Comparison of ENCODE assay signal across 18 cellular contexts in the genomic region with DNA sequence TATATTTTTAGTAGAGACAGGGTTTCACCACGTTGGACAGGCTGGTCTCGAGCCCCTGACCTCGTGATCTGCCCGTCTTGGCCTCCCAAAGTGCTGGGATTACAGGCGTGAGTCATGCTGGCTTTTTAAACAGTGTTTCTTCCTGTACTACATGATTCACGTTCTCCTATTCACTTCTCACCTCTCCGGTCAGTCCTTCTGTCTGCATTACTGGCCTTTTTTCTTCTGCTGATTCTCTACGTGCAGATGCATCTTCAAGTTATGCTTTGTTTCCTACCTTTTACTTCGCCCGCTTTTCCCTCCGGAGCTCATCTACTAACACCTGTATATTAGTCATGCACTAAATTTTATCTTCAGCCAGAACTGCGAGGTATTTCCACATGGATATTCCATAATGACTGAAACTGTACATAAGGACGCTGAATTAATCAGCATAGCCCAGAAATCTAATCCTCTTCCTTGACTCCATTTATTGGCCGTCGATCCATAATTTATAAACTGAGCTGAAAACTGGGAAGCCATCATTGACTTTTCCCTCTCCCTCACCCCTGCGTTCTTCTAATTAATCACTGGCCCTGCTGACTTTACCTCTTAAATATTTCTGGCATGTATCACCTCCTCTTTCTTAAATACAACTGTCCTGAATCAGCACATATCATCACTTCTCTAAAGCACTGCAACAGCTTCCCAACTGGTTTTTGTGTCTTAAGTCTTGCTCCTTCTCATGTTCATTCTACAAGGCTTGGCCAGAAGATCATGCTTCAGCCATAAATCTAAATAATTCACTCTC.
DNase-seq lines count a peak whose midpoint lies in the region; ATAC-seq and TF ChIP-seq lines count a peak whose summit lies in the region.
"Had no signal": no experiment of that assay in that cellular context is flagged by ENCODE, and none has a peak within 500 bp of the region (broad histone marks: within the 10 kb centered on the region; RNA-seq: fewer than 3 reads in every experiment).

No MANE protein-coding gene starts in this region.

- H3K4me3 Mint-ChIP-seq in activated naive CD4-positive, alpha-beta T cell treated with anti-CD3 and anti-CD28 coated beads, Interleukin-2, amount 10 ng/mL, durations not matched to agents 7 days and 5 days = no peak overlapping the region
- H3K4me3 Mint-ChIP-seq: activated CD8-positive, alpha-beta memory T cell treated with anti-CD3 and anti-CD28 coated beads, Interleukin-2, amount 10 ng/mL, durations not matched to agents 7 days and 5 days had no signal

- 0 out of 2 replicates have a peak, but pooled peaks cover 9% of the 10 kb centered on the region for H3K4me1 ChIP-seq in PC-3 (ENCODE audit: insufficient read depth, low read length)
- H3K4me1 ChIP-seq: vagina had no signal

- POLR2A ChIA-PET in PC-3 (lab: Charles Lee; ENCODE audit: unreplicated experiment) = no interaction called here

- H3K4me3 ChIP-seq in PC-3 (ENCODE audit: low read length) = 0 out of 2 replicates have a peak overlapping the region, but pooled peaks have one; percentile 19
- no peak overlapping the region for H3K4me3 ChIP-seq in choroid plexus epithelial cell (ENCODE audit: low read depth, low read length)
- H3K4me3 ChIP-seq: vagina had no signal

- no peaks in the 10 kb centered on the region for H3K9me2 ChIP-seq in PC-3 (replicated peaks; ENCODE audit: low read length)

- H3K27ac Mint-ChIP-seq in activated naive CD4-positive, alpha-beta T cell treated with anti-CD3 and anti-CD28 coated beads, Interleukin-2, amount 10 ng/mL, durations not matched to agents 7 days and 5 days = no peak overlapping the region
- H3K27ac Mint-ChIP-seq: activated CD8-positive, alpha-beta memory T cell treated with anti-CD3 and anti-CD28 coated beads, Interleukin-2, amount 10 ng/mL, durations not matched to agents 7 days and 5 days had no signal

- TF ChIP-seq CTCF in PC-3 (conservative IDR thresholded peaks at IDR 0.05; ENCODE audit: low read depth, low read length) (no peak), choroid plexus epithelial cell (conservative IDR thresholded peaks at IDR 0.05; ENCODE audit: low read depth, low read length) (no peak)

- H3K27me3 ChIP-seq in PC-3 (ENCODE audit: low read length) = no peaks in the 10 kb centered on the region
- H3K27me3 ChIP-seq: vagina had no signal

- H2AFZ ChIP-seq in PC-3 (ENCODE audit: low read length) = 0 out of 2 replicates have a peak overlapping the region, but pooled peaks have one; percentile 35

- peak overlapping the region; percentile 67 for H3K27ac ChIP-seq in PC-3 (ENCODE audit: low read length)
- H3K27ac ChIP-seq: vagina had no signal

- H3K36me3 ChIP-seq in PC-3 (ENCODE audit: low read depth, low read length) = no peaks in the 10 kb centered on the region
- H3K36me3 ChIP-seq: vagina had no signal

- no peaks in the 10 kb centered on the region for H3K79me2 ChIP-seq in PC-3 (ENCODE audit: low read length)

- peak overlapping the region; percentile 42 for H3K4me2 ChIP-seq in PC-3 (ENCODE audit: low read length)

- peaks cover 15% of the 10 kb centered on the region for H3K9me3 Mint-ChIP-seq in activated naive CD4-positive, alpha-beta T cell treated with anti-CD3 and anti-CD28 coated beads, Interleukin-2, amount 10 ng/mL, durations not matched to agents 7 days and 5 days

- CTCF ChIA-PET in PC-3 (lab: Charles Lee) = no interaction called here
- CTCF ChIA-PET in activated naive CD4-positive, alpha-beta T cell treated with anti-CD3 and anti-CD28 coated beads, Interleukin-2, amount 10 ng/mL, durations not matched to agents 7 days and 5 days (lab: Charles Lee) = no interaction called here

- no peaks in the 10 kb centered on the region for H3F3A ChIP-seq in PC-3 (ENCODE audit: low read length, unreplicated experiment)

- H3K9me3 ChIP-seq in PC-3 (ENCODE audit: low read length) = no peaks in the 10 kb centered on the region
- H3K9me3 ChIP-seq: vagina had no signal

- no TSS peak for BruUV-seq in PC-3 (replicated peaks; lab: Mats Ljungman, UMichigan)

- DNase-seq in EH (ENCODE audit: low read depth) (peak; percentile 54), PC-3 (peak; percentile 65), choroid plexus epithelial cell (ENCODE audit: low read depth) (peak; percentile 89), myocyte (ENCODE audit: low read depth) (peak; percentile 49), cardiac septum (ENCODE audit: low spot score) (no peak), dedifferentiated amniotic fluid mesenchymal stem cell (ENCODE audit: extremely low spot score) (no peak)
- DNase-seq in activated naive CD4-positive, alpha-beta T cell treated with anti-CD3 and anti-CD28 coated beads, Interleukin-2, amount 10 ng/mL, durations not matched to agents 7 days and 5 days = no peak
- DNase-seq: activated CD8-positive, alpha-beta memory T cell treated with anti-CD3 and anti-CD28 coated beads, Interleukin-2, amount 10 ng/mL, durations not matched to agents 7 days and 5 days; effector memory CD4-positive, alpha-beta T cell; NCI-H510A treated with DMSO at 0.1 percent for 48 hours; nucleus accumbens; stimulated activated CD4-positive, alpha-beta T cell treated with anti-CD3 and anti-CD28 coated beads, Interleukin-15, amount 100 ng/mL, for 24 hours; stimulated activated CD8-positive, alpha-beta memory T cell treated with anti-CD3 and anti-CD28 coated beads, Interleukin-4, amount 100 ng/mL, for 48 hours had no signal

- no peak overlapping the region for H3K9ac ChIP-seq in PC-3 (ENCODE audit: low read length)

- no peaks in the 10 kb centered on the region for H4K20me1 ChIP-seq in PC-3 (ENCODE audit: low read length)

- ATAC-seq in PC-3 (no peak), GM19397 (IDR thresholded peaks at IDR 0.05; ENCODE audit: unreplicated experiment) (no peak)
- ATAC-seq: activated CD8-positive, alpha-beta memory T cell treated with anti-CD3 and anti-CD28 coated beads, Interleukin-2, amount 10 ng/mL, durations not matched to agents 7 days and 5 days; HCT116; HepG2; Right ventricle myocardium inferior had no signal

- intact Hi-C loops in PC-3 (cut with micrococcal nuclease) = no loop called here
- intact Hi-C loops in cardiac septum (cut with DNase I) = no loop called here

- no peaks in the 10 kb centered on the region for H3K4me1 Mint-ChIP-seq in activated naive CD4-positive, alpha-beta T cell treated with anti-CD3 and anti-CD28 coated beads, Interleukin-2, amount 10 ng/mL, durations not matched to agents 7 days and 5 days
- H3K4me1 Mint-ChIP-seq: activated CD8-positive, alpha-beta memory T cell treated with anti-CD3 and anti-CD28 coated beads, Interleukin-2, amount 10 ng/mL, durations not matched to agents 7 days and 5 days had no signal

- no peaks in the 10 kb centered on the region for H3K27me3 Mint-ChIP-seq in activated naive CD4-positive, alpha-beta T cell treated with anti-CD3 and anti-CD28 coated beads, Interleukin-2, amount 10 ng/mL, durations not matched to agents 7 days and 5 days
- H3K27me3 Mint-ChIP-seq: activated CD8-positive, alpha-beta memory T cell treated with anti-CD3 and anti-CD28 coated beads, Interleukin-2, amount 10 ng/mL, durations not matched to agents 7 days and 5 days had no signal

- H3K36me3 Mint-ChIP-seq in activated naive CD4-positive, alpha-beta T cell treated with anti-CD3 and anti-CD28 coated beads, Interleukin-2, amount 10 ng/mL, durations not matched to agents 7 days and 5 days = no peaks in the 10 kb centered on the region
- H3K36me3 Mint-ChIP-seq: activated CD8-positive, alpha-beta memory T cell treated with anti-CD3 and anti-CD28 coated beads, Interleukin-2, amount 10 ng/mL, durations not matched to agents 7 days and 5 days had no signal

Comparison
In these comparisons a context has a peak if more than half of its experiments do, and no peak if none do; other contexts are left out.
1. DNase-seq: peak in EH (single experiment), PC-3 (single experiment), choroid plexus epithelial cell (single experiment) and myocyte (single experiment); none in cardiac septum (single experiment), activated naive CD4-positive, alpha-beta T cell treated with anti-CD3 and anti-CD28 coated beads, Interleukin-2, amount 10 ng/mL, durations not matched to agents 7 days and 5 days (single experiment) and dedifferentiated amniotic fluid mesenchymal stem cell (single experiment).